In the genomic region with DNA sequence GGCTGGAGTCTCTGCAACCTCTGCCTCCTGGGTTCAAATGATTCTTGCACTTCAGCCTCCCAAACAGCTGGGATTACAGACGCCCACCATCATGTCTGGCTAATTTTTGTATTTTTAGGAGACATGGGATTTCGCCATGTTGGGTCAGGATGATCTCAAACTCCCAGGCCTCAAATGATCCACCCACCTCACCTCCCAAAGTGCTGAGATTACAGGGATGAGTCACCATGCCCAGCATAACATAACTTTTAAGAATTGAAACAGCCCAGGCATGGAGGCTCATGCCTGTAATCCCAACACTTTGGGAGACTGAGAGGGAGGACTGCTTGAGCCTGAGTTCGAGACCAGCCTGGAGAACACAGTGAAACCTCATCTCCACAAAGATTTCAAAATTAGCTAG, we compare ENCODE assay signal across 12 cellular contexts. TPM values are rescaled to one million over a fixed set of nuclear protein-coding genes. Genes with fewer than 3 reads are reported as not detected.
DNase-seq lines count a peak whose midpoint lies in the region; ATAC-seq and TF ChIP-seq lines count a peak whose summit lies in the region.
"Had no signal": no experiment of that assay in that cellular context is flagged by ENCODE, and none has a peak within 500 bp of the region (broad histone marks: within the 10 kb centered on the region; RNA-seq: fewer than 3 reads in every experiment).

No MANE protein-coding gene starts in this region.

- H2AFZ ChIP-seq in GM23338 = no peak overlapping the region

- peaks cover 70% of the 10 kb centered on the region for H3K36me3 Mint-ChIP-seq in GM23338 (ENCODE audit: low read depth)
- H3K36me3 Mint-ChIP-seq in activated CD4-positive, alpha-beta memory T cell treated with anti-CD3 and anti-CD28 coated beads for 36 hours = peaks cover 60% of the 10 kb centered on the region

- H3K4me3 ChIP-seq in AG10803 (ENCODE audit: low read length) (no peak overlapping the region), GM23338 (peak overlapping the region; percentile 100; the same call in 1 of the 2 replicates), fibroblast of pulmonary artery (replicated peaks; ENCODE audit: low read depth, low read length) (no peak overlapping the region), WERI-Rb-1 (ENCODE audit: low read depth, low read length) (no peak overlapping the region)
- H3K4me3 ChIP-seq: heart left ventricle, tibial nerve had no signal

- CTCF ChIA-PET in activated CD4-positive, alpha-beta memory T cell treated with anti-CD3 and anti-CD28 coated beads for 36 hours (lab: Charles Lee) = interaction anchor here (0.6 to 1.3 kb wide), 4 partner anchors 9 to 218 kb away, joined by 3 to 5 read pairs (median 4); partner anchors contain the start of gene ZC3H7A

- H3K4me1 ChIP-seq in GM23338 (ENCODE audit: insufficient read depth) = peaks cover 8% of the 10 kb centered on the region; the same call in 1 of the 2 replicates

- H3F3A ChIP-seq in GM23338 (replicated peaks; ENCODE audit: low read depth) = peaks cover 39% of the 10 kb centered on the region

- peaks cover 59% of the 10 kb centered on the region for H3K36me3 ChIP-seq in GM23338 (ENCODE audit: insufficient read depth)
- H3K36me3 ChIP-seq in WERI-Rb-1 = peaks cover 76% of the 10 kb centered on the region

- peaks cover 11% of the 10 kb centered on the region for H3K27me3 Mint-ChIP-seq in GM23338 (ENCODE audit: insufficient read depth, low read depth, poor library complexity)
- H3K27me3 Mint-ChIP-seq in activated CD4-positive, alpha-beta memory T cell treated with anti-CD3 and anti-CD28 coated beads for 36 hours = no peaks in the 10 kb centered on the region

- POLR2A ChIA-PET in activated CD4-positive, alpha-beta memory T cell treated with anti-CD3 and anti-CD28 coated beads for 36 hours (lab: Charles Lee) = interaction anchor here (0.7 kb wide), 2 partner anchors 8 to 67 kb away, joined by 3 read pairs; partner anchors contain the start of gene GSPT1

- no peak for ATAC-seq in GM23338
- ATAC-seq in GM21529 (IDR thresholded peaks at IDR 0.05; ENCODE audit: unreplicated experiment) = no peak
- ATAC-seq: heart left ventricle had no signal

- H3K4me3 Mint-ChIP-seq in GM23338 = peak overlapping the region; percentile 60; the same call in 2 of the 3 replicates
- H3K4me3 Mint-ChIP-seq in activated CD4-positive, alpha-beta memory T cell treated with anti-CD3 and anti-CD28 coated beads for 36 hours = peak overlapping the region; percentile 52

- H3K27ac ChIP-seq in GM23338 (ENCODE audit: low read depth) (no peak overlapping the region), WERI-Rb-1 (no peak overlapping the region)
- H3K27ac ChIP-seq: heart left ventricle, tibial nerve had no signal

- H3K27me3 ChIP-seq in GM23338 (ENCODE audit: insufficient read depth) (no peaks in the 10 kb centered on the region), WERI-Rb-1 (ENCODE audit: insufficient read depth, low read depth, severe bottlenecking) (no peaks in the 10 kb centered on the region)
- H3K27me3 ChIP-seq: heart left ventricle, tibial nerve had no signal

- peaks cover 87% of the 10 kb centered on the region for H3K79me2 ChIP-seq in GM23338 (replicated peaks; ENCODE audit: insufficient read depth)

- H3K4me2 ChIP-seq in GM23338 = no peak overlapping the region

- H3K27ac Mint-ChIP-seq in GM23338 = no peak overlapping the region; the same call in 1 of the 2 replicates
- H3K27ac Mint-ChIP-seq in activated CD4-positive, alpha-beta memory T cell treated with anti-CD3 and anti-CD28 coated beads for 36 hours = peak overlapping the region; percentile 45

- H3K9me2 ChIP-seq in GM23338 (ENCODE audit: insufficient read depth) = no peaks in the 10 kb centered on the region

- DNase-seq in AG10803 (ENCODE audit: low read depth) = peak; percentile 28
- no peak for DNase-seq in GM23338 (ENCODE audit: low spot score)
- DNase-seq in activated CD4-positive, alpha-beta memory T cell treated with anti-CD3 and anti-CD28 coated beads for 36 hours = peak; percentile 14
- DNase-seq in fibroblast of pulmonary artery (ENCODE audit: low read depth) = peak; percentile 16
- no peak for DNase-seq in WERI-Rb-1
- no peak for DNase-seq in activated CD8-positive, alpha-beta memory T cell treated with anti-CD3 and anti-CD28 coated beads, Interleukin-2, amount 50 U/mL, for 4 hours
- DNase-seq in NCI-H345 (lab: John Stamatoyannopoulos, UW) = no peak
- DNase-seq: heart left ventricle, NCI-H1105, NCI-H82 had no signal

- H3K9me3 Mint-ChIP-seq in GM23338 = no peaks in the 10 kb centered on the region
- no peaks in the 10 kb centered on the region for H3K9me3 Mint-ChIP-seq in activated CD4-positive, alpha-beta memory T cell treated with anti-CD3 and anti-CD28 coated beads for 36 hours

- TF ChIP-seq CTCF in AG10803 (conservative IDR thresholded peaks at IDR 0.05; ENCODE audit: low read length) = no peak
- no peak for TF ChIP-seq CTCF in GM23338 (conservative IDR thresholded peaks at IDR 0.05; ENCODE audit: low read depth in 2 of 2)
- TF ChIP-seq CTCF in fibroblast of pulmonary artery (IDR thresholded peaks at IDR 0.05; ENCODE audit: low read length, missing control alignments) = no peak
- no peak for TF ChIP-seq CTCF in WERI-Rb-1 (IDR thresholded peaks at IDR 0.05; ENCODE audit: low read depth, low read length)

- intact Hi-C loops in activated CD4-positive, alpha-beta memory T cell treated with anti-CD3 and anti-CD28 coated beads for 36 hours (cut with micrococcal nuclease) = no loop called here

- peaks cover 9% of the 10 kb centered on the region; the same call in 2 of the 3 replicates for H3K4me1 Mint-ChIP-seq in GM23338
- peaks cover 34% of the 10 kb centered on the region for H3K4me1 Mint-ChIP-seq in activated CD4-positive, alpha-beta memory T cell treated with anti-CD3 and anti-CD28 coated beads for 36 hours (ENCODE audit: low read depth)

- peaks cover 54% of the 10 kb centered on the region for H4K20me1 ChIP-seq in GM23338 (replicated peaks; ENCODE audit: insufficient read depth)

- H3K9me3 ChIP-seq in WERI-Rb-1 (ENCODE audit: severe bottlenecking) = no peaks in the 10 kb centered on the region
- H3K9me3 ChIP-seq: heart left ventricle, tibial nerve had no signal

RNA-seq across cellular contexts. Expression of gene RSL1D1, which starts 2.5 kb away (rescaled TPM):
- 298 and 349 TPM in 2 replicates for total RNA-seq in GM23338 (2014; rRNA removed; shearing (Covaris generic))
- polyA plus RNA-seq in GM23338 (2016; fragmentation: Nextera tagmentation; extraction: Ambion mirVana) = 370 and 495 TPM in 2 replicates
- total RNA-seq in activated CD4-positive, alpha-beta memory T cell treated with anti-CD3 and anti-CD28 coated beads for 36 hours = 100 to 1,000 TPM; 287 to 296 TPM

RNA-seq across cellular contexts. Expression of gene ZC3H7A, which starts 51.8 kb away (rescaled TPM):
- 32.7 and 61.3 TPM in 2 replicates for total RNA-seq in GM23338 (2014; rRNA removed; shearing (Covaris generic))
- polyA plus RNA-seq in GM23338 (2016; fragmentation: Nextera tagmentation; extraction: Ambion mirVana) = 42.2 and 49.8 TPM in 2 replicates
- 10 to 100 TPM; 65.1 to 75.5 TPM for total RNA-seq in activated CD4-positive, alpha-beta memory T cell treated with anti-CD3 and anti-CD28 coated beads for 36 hours

Comparison
In these comparisons a context has a peak if more than half of its experiments do, and no peak if none do; other contexts are left out.
1. DNase-seq: peak in AG10803 (single experiment), activated CD4-positive, alpha-beta memory T cell treated with anti-CD3 and anti-CD28 coated beads for 36 hours (single experiment) and fibroblast of pulmonary artery (single experiment); none in GM23338 (single experiment), WERI-Rb-1 (single experiment), activated CD8-positive, alpha-beta memory T cell treated with anti-CD3 and anti-CD28 coated beads, Interleukin-2, amount 50 U/mL, for 4 hours (single experiment) and NCI-H345 (single experiment).